In the genomic region with DNA sequence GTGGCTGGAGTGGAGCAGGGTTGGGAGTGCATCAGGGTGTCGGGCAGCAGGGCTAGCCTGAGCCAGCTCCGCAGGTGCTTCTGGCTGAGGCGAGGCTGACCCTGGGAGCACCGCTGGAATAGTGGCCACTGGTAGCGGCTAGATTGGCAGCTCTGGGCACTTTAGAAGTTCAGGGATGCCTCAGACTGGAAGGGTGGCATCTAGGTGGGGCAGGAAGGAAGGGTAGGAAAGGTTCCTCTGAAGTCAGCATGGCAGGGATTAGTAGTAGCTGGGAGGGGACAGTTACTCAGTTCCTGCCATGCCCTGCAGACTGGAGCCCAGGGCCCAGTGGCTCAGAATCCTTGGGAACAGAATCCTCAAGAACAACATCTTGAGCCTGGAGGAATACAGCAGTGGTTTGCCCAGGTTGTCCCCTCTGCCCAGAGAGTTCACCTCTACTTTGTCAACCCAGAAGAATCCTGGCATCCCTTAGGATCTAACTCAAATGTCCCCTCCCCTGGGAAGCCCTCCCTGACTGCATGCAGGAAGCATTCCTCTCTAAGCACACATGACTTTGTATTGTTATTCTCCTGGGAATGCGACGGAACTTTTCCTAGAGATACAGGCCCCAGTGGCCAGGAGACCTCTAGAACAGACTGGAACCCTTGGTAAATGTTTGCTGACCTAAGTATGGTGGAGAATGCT, we compare ENCODE assay signal across 29 cellular contexts. TPM values are rescaled to one million over a fixed set of nuclear protein-coding genes. Genes with fewer than 3 reads are reported as not detected.
DNase-seq lines count a peak whose midpoint lies in the region; ATAC-seq, FAIRE-seq and TF ChIP-seq lines count a peak whose summit lies in the region.
"Had no signal": no experiment of that assay in that cellular context is flagged by ENCODE, and none has a peak within 500 bp of the region (broad histone marks: within the 10 kb centered on the region; RNA-seq: fewer than 3 reads in every experiment).

No MANE protein-coding gene starts in this region.

- FAIRE-seq in H1 (lab: Jason Lieb, UNC), result no peak
- FAIRE-seq: endometrium, TTC549 had no signal

- H3K4me3 ChIP-seq in BLaER1 (no peak overlapping the region), PC-3 (ENCODE audit: low read length) (no peak overlapping the region), H1 (ENCODE audit: extremely low read depth in 1 of 4, insufficient read depth in 2 of 4, low read depth in 3 of 4, low read length in 4 of 4) (no peak overlapping the region)
- H3K4me3 ChIP-seq: HAP-1, smooth muscle cell, uterus had no signal

- TF ChIP-seq RAD21 in H1 (IDR thresholded peaks at IDR 0.05 in 1 of 2, conservative IDR thresholded peaks at IDR 0.05 in 1 of 2; ENCODE audit: low read depth in 2 of 2, low read length in 2 of 2), result no peak

- in situ Hi-C loops in GM13977 (cut with MboI; ENCODE audit: low pct_unique_long_range_greater_than_20kb, low sequenced_read_pairs, unreplicated experiment), result no loop called here

- H3K36me3 Mint-ChIP-seq in nephron progenitor cell (ENCODE audit: low read depth), result peaks cover 7% of the 10 kb centered on the region
- peaks cover 5% of the 10 kb centered on the region for H3K36me3 Mint-ChIP-seq in activated T-helper 1 cell treated with anti-CD3 and anti-CD28 coated beads, Interleukin-12 subunit alpha, Interleukin-12 subunit beta, Interleukin-2, Interleukin-4 antibody, amounts not matched to agents 30 ng/mL and 10 ng/mL and 1 ng/mL, durations not matched to agents 14 hours and 24 hours and 36 hours (ENCODE audit: low read depth)

- TF ChIP-seq EP300 in H1 (IDR thresholded peaks at IDR 0.05; ENCODE audit: borderline replicate concordance in 1 of 2, low read depth in 2 of 2, low read length in 2 of 2), result no peak

- peak overlapping the region; percentile 100 for H3K27ac Mint-ChIP-seq in nephron progenitor cell
- H3K27ac Mint-ChIP-seq in activated T-helper 1 cell treated with anti-CD3 and anti-CD28 coated beads, Interleukin-12 subunit alpha, Interleukin-12 subunit beta, Interleukin-2, Interleukin-4 antibody, amounts not matched to agents 30 ng/mL and 10 ng/mL and 1 ng/mL, durations not matched to agents 14 hours and 24 hours and 36 hours, result no peak overlapping the region
- H3K27ac Mint-ChIP-seq: activated naive CD4-positive, alpha-beta T cell treated with anti-CD3 and anti-CD28 coated beads for 36 hours; CD8-positive, alpha-beta memory T cell; immature natural killer cell; T-helper 17 cell had no signal

- no peak overlapping the region for H3K14ac ChIP-seq in H1 (ENCODE audit: insufficient read length)

- TF ChIP-seq POLR2A in H1 (IDR thresholded peaks at IDR 0.05; ENCODE audit: control extremely low read depth in 1 of 2, low read depth in 2 of 2, low read length in 2 of 2), result no peak

- no peak overlapping the region for H2BK5ac ChIP-seq in H1 (ENCODE audit: low read depth, low read length)

- H3K79me2 ChIP-seq in PC-3 (ENCODE audit: low read length) (no peaks in the 10 kb centered on the region), H1 (ENCODE audit: control insufficient read depth in 1 of 2, insufficient read depth in 2 of 2, low read length in 2 of 2) (no peaks in the 10 kb centered on the region)

- H3K9me3 Mint-ChIP-seq in nephron progenitor cell, result peaks cover 6% of the 10 kb centered on the region
- H3K9me3 Mint-ChIP-seq in activated T-helper 1 cell treated with anti-CD3 and anti-CD28 coated beads, Interleukin-12 subunit alpha, Interleukin-12 subunit beta, Interleukin-2, Interleukin-4 antibody, amounts not matched to agents 30 ng/mL and 10 ng/mL and 1 ng/mL, durations not matched to agents 14 hours and 24 hours and 36 hours, result peaks cover 15% of the 10 kb centered on the region

- H2AK5ac ChIP-seq in H1 (ENCODE audit: low read depth, low read length), result no peak overlapping the region

- H3K27me3 Mint-ChIP-seq in nephron progenitor cell (ENCODE audit: low read depth, poor library complexity), result peaks cover 9% of the 10 kb centered on the region
- peaks cover 1% of the 10 kb centered on the region for H3K27me3 Mint-ChIP-seq in activated T-helper 1 cell treated with anti-CD3 and anti-CD28 coated beads, Interleukin-12 subunit alpha, Interleukin-12 subunit beta, Interleukin-2, Interleukin-4 antibody, amounts not matched to agents 30 ng/mL and 10 ng/mL and 1 ng/mL, durations not matched to agents 14 hours and 24 hours and 36 hours (ENCODE audit: insufficient read depth)
- H3K27me3 Mint-ChIP-seq: central memory CD8-positive, alpha-beta T cell; T-helper 17 cell had no signal

- DNase-seq in PC-3, result peak; percentile 83
- DNase-seq in H1 (ENCODE audit: low read depth in 1 of 2, low spot score in 2 of 2), result no peak
- no peak for DNase-seq in nephron progenitor cell
- DNase-seq in RKO (ENCODE audit: low spot score), result no peak
- DNase-seq in activated T-helper 1 cell treated with anti-CD3 and anti-CD28 coated beads, Interleukin-12 subunit alpha, Interleukin-12 subunit beta, Interleukin-2, Interleukin-4 antibody, amounts not matched to agents 30 ng/mL and 10 ng/mL and 1 ng/mL, durations not matched to agents 14 hours and 24 hours and 36 hours (ENCODE audit: low spot score), result no peak
- no peak for DNase-seq in GM13977 (ENCODE audit: low spot score)
- no peak for DNase-seq in NCI-H1694 (lab: John Stamatoyannopoulos, UW)
- DNase-seq: activated CD4-positive, alpha-beta T cell treated with anti-CD3 and anti-CD28 coated beads, Interleukin-2, amount 50 U/mL, for 4 hours; activated naive CD4-positive, alpha-beta T cell treated with anti-CD3 and anti-CD28 coated beads for 36 hours; CD8-positive, alpha-beta memory T cell; DMS 273 treated with DMSO at 0.1 percent for 48 hours; EL; hypothalamus; immature natural killer cell; IMR-90; left colon; mammary epithelial cell; NCI-H446 treated with DMSO at 0.1 percent for 48 hours; NCI-H774; stimulated activated naive CD4-positive, alpha-beta T cell; T-helper 17 cell; uterus had no signal

- no peak overlapping the region for H2AFZ ChIP-seq in PC-3 (ENCODE audit: low read length)
- no peak overlapping the region for H2AFZ ChIP-seq in H1 (ENCODE audit: low read length)

- H3K56ac ChIP-seq in H1 (replicated peaks; ENCODE audit: insufficient read length, low read depth, low read length), result no peak overlapping the region

- H3K4me1 ChIP-seq in BLaER1 (peaks cover 53% of the 10 kb centered on the region), PC-3 (ENCODE audit: insufficient read depth, low read length) (peaks cover 41% of the 10 kb centered on the region), H1 (replicated peaks in 1 of 4; ENCODE audit: control insufficient read depth in 3 of 4, insufficient read depth in 4 of 4, low read length in 3 of 4) (peaks cover 0 to 12% (median 4%) of the 10 kb centered on the region in 4 experiments; a peak in 6 of 7 replicates)
- H3K4me1 ChIP-seq: uterus had no signal

- H3K9ac ChIP-seq in BLaER1 (no peak overlapping the region), PC-3 (ENCODE audit: low read length) (peak overlapping the region; percentile 66), H1 (replicated peaks in 1 of 4; ENCODE audit: extremely low read depth in 1 of 4, low read depth in 3 of 4, low read length in 3 of 4) (no peak overlapping the region)
- H3K9ac ChIP-seq: SK-N-SH had no signal

- BruUV-seq in PC-3 (replicated peaks; lab: Mats Ljungman, UMichigan), result TSS peak; percentile 99

- CTCF ChIA-PET in PC-3 (lab: Charles Lee) (interaction anchor here (1.2 kb wide), 1 partner anchor 93 kb away, joined by 8 read pairs; no protein-coding TSS in a partner anchor), H1 (lab: Charles Lee; ENCODE audit: partially characterized antibody) (interaction anchor here (0.6 to 6.2 kb wide), 5 partner anchors 10 to 401 kb away, joined by 3 to 35 read pairs (median 6); no protein-coding TSS in a partner anchor)

- H3K27ac ChIP-seq in BLaER1, result peak overlapping the region; percentile 94; the same call in 1 of the 2 replicates
- H3K27ac ChIP-seq in PC-3 (ENCODE audit: low read length), result peak overlapping the region; percentile 94
- H3K27ac ChIP-seq in H1 (ENCODE audit: low read depth, low read length), result no peak overlapping the region
- H3K27ac ChIP-seq: uterus had no signal

- no peak overlapping the region for H2BK20ac ChIP-seq in H1 (ENCODE audit: low read length)

- H3K18ac ChIP-seq in H1 (ENCODE audit: extremely low read depth, low read length), result no peak overlapping the region

- H3K23me2 ChIP-seq in H1 (ENCODE audit: low read depth, low read length), result no peaks in the 10 kb centered on the region

- no peak overlapping the region for H3K23ac ChIP-seq in H1 (ENCODE audit: insufficient read length)

- TF ChIP-seq CTCF in PC-3 (conservative IDR thresholded peaks at IDR 0.05; ENCODE audit: low read depth, low read length), result no peak
- no peak for TF ChIP-seq CTCF in H1 (IDR thresholded peaks at IDR 0.05; ENCODE audit: control extremely low read depth in 1 of 3, insufficient read depth in 1 of 3, low read depth in 1 of 3, low read length in 3 of 3)
- TF ChIP-seq CTCF in nephron progenitor cell (IDR thresholded peaks at IDR 0.05), result no peak
- no peak for TF ChIP-seq CTCF in GM13977 (IDR thresholded peaks at IDR 0.05; ENCODE audit: extremely low read depth, insufficient read depth, missing control alignments)

- no peaks in the 10 kb centered on the region for H3K79me1 ChIP-seq in H1 (ENCODE audit: low read depth, low read length)

- no peaks in the 10 kb centered on the region for H3K27me3 ChIP-seq in BLaER1
- no peaks in the 10 kb centered on the region for H3K27me3 ChIP-seq in PC-3 (ENCODE audit: low read length)
- no peaks in the 10 kb centered on the region; a peak in 1 of 7 replicates for H3K27me3 ChIP-seq in H1 (replicated peaks in 1 of 4; ENCODE audit: control insufficient read depth in 3 of 4, extremely low read depth in 1 of 4, insufficient read depth in 3 of 4, low read length in 3 of 4)
- H3K27me3 ChIP-seq: uterus had no signal

- intact Hi-C loops in PC-3 (cut with micrococcal nuclease), result loop anchor here (1.0 to 2.0 kb wide), 2 partner anchors 18 to 20 kb away; no protein-coding TSS in a partner anchor
- intact Hi-C loops in activated T-helper 1 cell treated with anti-CD3 and anti-CD28 coated beads, Interleukin-12 subunit alpha, Interleukin-12 subunit beta, Interleukin-2, Interleukin-4 antibody, amounts not matched to agents 30 ng/mL and 10 ng/mL and 1 ng/mL, durations not matched to agents 14 hours and 24 hours and 36 hours (cut with micrococcal nuclease), result no loop called here

- H3K4me2 ChIP-seq in BLaER1 (peak overlapping the region; percentile 79), PC-3 (ENCODE audit: low read length) (peak overlapping the region; percentile 20; the same call in 1 of the 2 replicates), H1 (ENCODE audit: insufficient read depth in 1 of 2, low read depth in 2 of 2, low read length in 2 of 2) (no peak overlapping the region)
- H3K4me2 ChIP-seq: SK-N-SH, smooth muscle cell had no signal

- peaks cover 80% of the 10 kb centered on the region for H3K4me1 Mint-ChIP-seq in nephron progenitor cell
- peaks cover 12% of the 10 kb centered on the region for H3K4me1 Mint-ChIP-seq in activated T-helper 1 cell treated with anti-CD3 and anti-CD28 coated beads, Interleukin-12 subunit alpha, Interleukin-12 subunit beta, Interleukin-2, Interleukin-4 antibody, amounts not matched to agents 30 ng/mL and 10 ng/mL and 1 ng/mL, durations not matched to agents 14 hours and 24 hours and 36 hours (ENCODE audit: low read depth)
- H3K4me1 Mint-ChIP-seq: central memory CD8-positive, alpha-beta T cell; immature natural killer cell; T-helper 17 cell had no signal

- H2BK12ac ChIP-seq in H1 (ENCODE audit: low read depth, low read length), result no peak overlapping the region

- peak overlapping the region; percentile 25 for H4K91ac ChIP-seq in H1 (replicated peaks; ENCODE audit: insufficient read length, low read length)

- no peak overlapping the region for H2BK15ac ChIP-seq in H1 (ENCODE audit: low read length)

- POLR2A ChIA-PET in PC-3 (lab: Charles Lee; ENCODE audit: unreplicated experiment), result interaction anchor here (0.5 to 1.6 kb wide), 8 partner anchors 15 to 93 kb away, joined by 3 to 16 read pairs (median 4); no protein-coding TSS in a partner anchor
- POLR2A ChIA-PET in H1 (lab: Charles Lee; ENCODE audit: partially characterized antibody), result no interaction called here

- H4K5ac ChIP-seq in H1 (ENCODE audit: insufficient read length, low read depth, low read length), result no peak overlapping the region

- H3K9me2 ChIP-seq in PC-3 (replicated peaks; ENCODE audit: low read length), result no peaks in the 10 kb centered on the region
- H3K9me2 ChIP-seq: SK-N-SH had no signal

- H3K36me3 ChIP-seq in BLaER1, result no peaks in the 10 kb centered on the region
- no peaks in the 10 kb centered on the region; the same call in 1 of the 2 replicates for H3K36me3 ChIP-seq in PC-3 (ENCODE audit: low read depth, low read length)
- no peaks in the 10 kb centered on the region for H3K36me3 ChIP-seq in H1 (ENCODE audit: control insufficient read depth in 2 of 4, insufficient read depth in 4 of 4, low read length in 3 of 4)
- H3K36me3 ChIP-seq: HAP-1, uterus had no signal

- ATAC-seq in PC-3, result peak; percentile 87
- ATAC-seq: left colon, T-helper 17 cell had no signal

- 95% methylated on average over 7 of the region's 7 CpGs; no CpG with 5 or more reads in 1 of the 2 experiments for WGBS in H1 (ENCODE audit: extremely low coverage in 1 of 2, insufficient coverage in 1 of 2, insufficient read length in 1 of 2, insufficient replicate concordance in 2 of 2, low coverage in 1 of 2, low lambda C conversion rate in 2 of 2, missing lambda C conversion rate in 1 of 2), 2 experiments

- H4K20me1 ChIP-seq in BLaER1, result no peaks in the 10 kb centered on the region
- H4K20me1 ChIP-seq in PC-3 (ENCODE audit: low read length), result no peaks in the 10 kb centered on the region
- H4K20me1 ChIP-seq in H1 (replicated peaks in 1 of 2; ENCODE audit: control insufficient read depth in 1 of 2, insufficient read depth in 2 of 2, low read length in 2 of 2), result no peaks in the 10 kb centered on the region

- H2BK120ac ChIP-seq in H1 (replicated peaks; ENCODE audit: low read depth, low read length), result no peak overlapping the region

- no peaks in the 10 kb centered on the region for H3K9me3 ChIP-seq in BLaER1
- H3K9me3 ChIP-seq in PC-3 (ENCODE audit: low read length), result no peaks in the 10 kb centered on the region
- H3K9me3 ChIP-seq in H1 (ENCODE audit: insufficient read depth in 2 of 2, low read depth in 1 of 2, low read length in 1 of 2), result no peaks in the 10 kb centered on the region
- H3K9me3 ChIP-seq: HAP-1, uterus had no signal

- H3K4me3 Mint-ChIP-seq in nephron progenitor cell, result no peak overlapping the region
- no peak overlapping the region for H3K4me3 Mint-ChIP-seq in activated T-helper 1 cell treated with anti-CD3 and anti-CD28 coated beads, Interleukin-12 subunit alpha, Interleukin-12 subunit beta, Interleukin-2, Interleukin-4 antibody, amounts not matched to agents 30 ng/mL and 10 ng/mL and 1 ng/mL, durations not matched to agents 14 hours and 24 hours and 36 hours
- H3K4me3 Mint-ChIP-seq: activated naive CD4-positive, alpha-beta T cell treated with anti-CD3 and anti-CD28 coated beads for 36 hours; CD8-positive, alpha-beta memory T cell; central memory CD8-positive, alpha-beta T cell; immature natural killer cell; T-helper 17 cell had no signal

- no peak overlapping the region for H3K4ac ChIP-seq in H1 (replicated peaks; ENCODE audit: insufficient read length, low read depth, low read length)

- no peak overlapping the region for H4K8ac ChIP-seq in H1 (ENCODE audit: extremely low read depth, insufficient read depth, low read length)

- H3F3A ChIP-seq in PC-3 (ENCODE audit: low read length, unreplicated experiment), result no peaks in the 10 kb centered on the region

RNA-seq across cellular contexts. Expression of a gene that starts 39.4 kb away (rescaled TPM):
- total RNA-seq in PC-3 (2014; rRNA removed), result 169 and 171 TPM in 2 replicates
- total RNA-seq in H1 (2021; fragmentation: NEBNext Ultra II Directional; extraction: Animal tissue kit (Norgen Biotek cat#: 25700)), result 8.3 and 9.2 TPM in 2 replicates
- 5.6 and 7.3 TPM in 2 replicates for polyA plus RNA-seq in H1 (2011; rRNA removed)
- polyA plus RNA-seq in H1 (2011; cell fraction: cytosol; rRNA removed), result 6.6 TPM
- 9.7 TPM for polyA plus RNA-seq in H1 (2011; cell fraction: nucleus; rRNA removed)
- polyA plus RNA-seq in H1 (2012, experiment 1 of 2), result 7.0 to 8.0 TPM (median 7.8 TPM) in 4 replicates
- 6.1 TPM for polyA plus RNA-seq in H1 (2012, experiment 2 of 2)
- 5.1 TPM for polyA plus RNA-seq in H1 (2013, experiment 1 of 2)
- 5.2 TPM for polyA plus RNA-seq in H1 (2013, experiment 2 of 2)
- polyA minus RNA-seq in H1 (2011; rRNA and poly(A)+ RNA removed), result 10.9 and 11.0 TPM in 2 replicates
- polyA minus RNA-seq in H1 (2011; cell fraction: cytosol; rRNA and poly(A)+ RNA removed), result 19.4 TPM
- polyA minus RNA-seq in H1 (2011; cell fraction: nucleus; rRNA and poly(A)+ RNA removed), result 14.6 TPM
- total RNA-seq in activated T-helper 1 cell treated with anti-CD3 and anti-CD28 coated beads, Interleukin-12 subunit alpha, Interleukin-12 subunit beta, Interleukin-2, Interleukin-4 antibody, amounts not matched to agents 30 ng/mL and 10 ng/mL and 1 ng/mL, durations not matched to agents 14 hours and 24 hours and 36 hours, result 0.29 and 1.1 TPM in 2 replicates

Comparison
In these comparisons a context has a peak if more than half of its experiments do, and no peak if none do; other contexts are left out.
1. H3K4me2 ChIP-seq: peak in BLaER1 (single experiment) and PC-3 (single experiment); none in H1 (0 of 2).
2. RNA of a gene that starts 39.4 kb away (total RNA-seq): 169 to 171 TPM in PC-3; 8.3 to 9.2 TPM in H1 and 0.29 to 1.1 TPM in activated T-helper 1 cell treated with anti-CD3 and anti-CD28 coated beads, Interleukin-12 subunit alpha, Interleukin-12 subunit beta, Interleukin-2, Interleukin-4 antibody, amounts not matched to agents 30 ng/mL and 10 ng/mL and 1 ng/mL, durations not matched to agents 14 hours and 24 hours and 36 hours; every median in the first group is over 10 times any median in the second.